Comparison of ENCODE assay signal across 1 cellular context in the genomic region with DNA sequence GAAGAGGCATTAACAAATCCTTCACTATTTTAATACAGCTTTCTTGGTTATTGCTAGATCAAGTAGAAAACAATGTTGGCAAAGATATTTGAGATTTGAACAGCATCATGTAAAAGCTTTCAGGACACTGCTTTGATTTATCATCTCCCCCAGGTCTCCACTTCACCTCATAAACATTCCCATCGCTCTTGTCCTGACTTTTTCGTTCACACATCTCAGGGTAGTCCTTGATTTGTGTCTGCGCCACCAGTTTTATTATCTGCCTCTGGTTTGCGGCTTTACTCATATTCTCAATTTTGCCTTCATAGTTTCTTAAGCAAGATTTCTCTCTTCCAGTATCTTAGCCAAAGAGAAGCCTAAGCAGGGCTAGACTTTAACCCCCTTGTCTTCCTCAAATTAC.
TF ChIP-seq lines count a peak whose summit lies in the region.

No MANE protein-coding gene starts in this region.

TF ChIP-seq in K562, 482 proteins besides CTCF, POLR2A, EP300 and RAD21 (continued from another document):
- TF ChIP-seq, protein P1, sequence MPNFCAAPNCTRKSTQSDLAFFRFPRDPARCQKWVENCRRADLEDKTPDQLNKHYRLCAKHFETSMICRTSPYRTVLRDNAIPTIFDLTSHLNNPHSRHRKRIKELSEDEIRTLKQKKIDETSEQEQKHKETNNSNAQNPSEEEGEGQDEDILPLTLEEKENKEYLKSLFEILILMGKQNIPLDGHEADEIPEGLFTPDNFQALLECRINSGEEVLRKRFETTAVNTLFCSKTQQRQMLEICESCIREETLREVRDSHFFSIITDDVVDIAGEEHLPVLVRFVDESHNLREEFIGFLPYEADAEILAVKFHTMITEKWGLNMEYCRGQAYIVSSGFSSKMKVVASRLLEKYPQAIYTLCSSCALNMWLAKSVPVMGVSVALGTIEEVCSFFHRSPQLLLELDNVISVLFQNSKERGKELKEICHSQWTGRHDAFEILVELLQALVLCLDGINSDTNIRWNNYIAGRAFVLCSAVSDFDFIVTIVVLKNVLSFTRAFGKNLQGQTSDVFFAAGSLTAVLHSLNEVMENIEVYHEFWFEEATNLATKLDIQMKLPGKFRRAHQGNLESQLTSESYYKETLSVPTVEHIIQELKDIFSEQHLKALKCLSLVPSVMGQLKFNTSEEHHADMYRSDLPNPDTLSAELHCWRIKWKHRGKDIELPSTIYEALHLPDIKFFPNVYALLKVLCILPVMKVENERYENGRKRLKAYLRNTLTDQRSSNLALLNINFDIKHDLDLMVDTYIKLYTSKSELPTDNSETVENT (CRISPR knock-in tag; IDR thresholded peaks at IDR 0.05), result no peak
- no peak for TF ChIP-seq SUPT5H (IDR thresholded peaks at IDR 0.05)
